ENCODE assay signal across 42 cellular contexts in genomic region chr19:54042989-54043388, GRCh38. TPM values are rescaled to one million over a fixed set of nuclear protein-coding genes. Genes with fewer than 3 reads are reported as not detected.
"Had no signal": no experiment of that assay in that cellular context is flagged by ENCODE, and none has a peak within 500 bp of the region (broad histone marks: within the 10 kb centered on the region; RNA-seq: fewer than 3 reads in every experiment).

No MANE protein-coding gene starts in this region.

- H3K36me3 Mint-ChIP-seq: activated naive CD4-positive, alpha-beta T cell treated with anti-CD3 and anti-CD28 coated beads, Interleukin-2, amount 10 ng/mL, durations not matched to agents 7 days and 5 days; activated naive CD4-positive, alpha-beta T cell treated with anti-CD3 and anti-CD28 coated beads, Interleukin-2, amount 50 U/mL, for 24 hours; activated naive CD8-positive, alpha-beta T cell; activated naive CD8-positive, alpha-beta T cell treated with anti-CD3 and anti-CD28 coated beads, Interleukin-2, amount 10 ng/mL, durations not matched to agents 7 days and 5 days; brain; WTC11 had no signal

- DNase-seq: activated CD4-positive, alpha-beta memory T cell treated with anti-CD3 and anti-CD28 coated beads, Interleukin-2, amount 10 ng/mL, durations not matched to agents 7 days and 5 days; activated CD4-positive, alpha-beta T cell treated with anti-CD3 and anti-CD28 coated beads for 1 hour; activated CD4-positive, alpha-beta T cell treated with anti-CD3 and anti-CD28 coated beads for 36 hours; activated CD4-positive, alpha-beta T cell treated with anti-CD3 and anti-CD28 coated beads for 48 hours; activated CD4-positive, alpha-beta T cell treated with anti-CD3 and anti-CD28 coated beads, Interleukin-2, amount 10 ng/mL, durations not matched to agents 7 days and 5 days; activated CD4-positive, alpha-beta T cell treated with anti-CD3 and anti-CD28 coated beads, Interleukin-2, amount 50 U/mL, for 48 hours; activated CD4-positive, CD25-positive, alpha-beta regulatory T cell; activated CD8-positive, alpha-beta memory T cell treated with anti-CD3 and anti-CD28 coated beads, Interleukin-2, amount 50 U/mL, for 4 hours; activated CD8-positive, alpha-beta T cell treated with anti-CD3 and anti-CD28 coated beads, Interleukin-2, amount 10 ng/mL, durations not matched to agents 7 days and 5 days; activated effector memory CD4-positive, alpha-beta T cell treated with anti-CD3 and anti-CD28 coated beads, Interleukin-2, amount 50 U/mL, for 16 hours; activated naive CD4-positive, alpha-beta T cell treated with anti-CD3 and anti-CD28 coated beads, Interleukin-2, amount 10 ng/mL, durations not matched to agents 7 days and 5 days; activated naive CD4-positive, alpha-beta T cell treated with Interleukin-2 at 50 U/mL for 16 hours; activated naive CD8-positive, alpha-beta T cell treated with anti-CD3 and anti-CD28 coated beads, Interleukin-2, amount 10 ng/mL, durations not matched to agents 7 days and 5 days; activated naive CD8-positive, alpha-beta T cell treated with anti-CD3 and anti-CD28 coated beads, Interleukin-2, amount 50 U/mL, for 24 hours; activated T-cell treated with anti-CD3 and anti-CD28 coated beads for 4 hours; activated T-cell treated with anti-CD3 and anti-CD28 coated beads, Interleukin-2, amount 50 U/mL, for 1 hour; activated T-cell treated with anti-CD3 and anti-CD28 coated beads, Interleukin-2, amount 50 U/mL, for 4 hours; activated T-cell treated with anti-CD3 and anti-CD28 coated beads, Interleukin-2, amount 50 U/mL, for 72 hours; amygdala; anterior cingulate cortex; caudate nucleus; cerebellar nuclear complex; T-helper 2 cell; T-helper 9 cell; WERI-Rb-1 had no signal

- H3K4me3 Mint-ChIP-seq: activated CD4-positive, alpha-beta memory T cell treated with anti-CD3 and anti-CD28 coated beads, Interleukin-2, amount 10 ng/mL, durations not matched to agents 7 days and 5 days; activated CD4-positive, alpha-beta T cell treated with anti-CD3 and anti-CD28 coated beads for 36 hours; activated CD4-positive, alpha-beta T cell treated with anti-CD3 and anti-CD28 coated beads, Interleukin-2, amount 10 ng/mL, durations not matched to agents 7 days and 5 days; activated CD8-positive, alpha-beta T cell treated with anti-CD3 and anti-CD28 coated beads, Interleukin-2, amount 10 ng/mL, durations not matched to agents 7 days and 5 days; activated naive CD4-positive, alpha-beta T cell treated with anti-CD3 and anti-CD28 coated beads, Interleukin-2, amount 10 ng/mL, durations not matched to agents 7 days and 5 days; activated naive CD4-positive, alpha-beta T cell treated with anti-CD3 and anti-CD28 coated beads, Interleukin-2, amount 50 U/mL, for 24 hours; activated naive CD8-positive, alpha-beta T cell; activated naive CD8-positive, alpha-beta T cell treated with anti-CD3 and anti-CD28 coated beads, Interleukin-2, amount 10 ng/mL, durations not matched to agents 7 days and 5 days; activated naive CD8-positive, alpha-beta T cell treated with anti-CD3 and anti-CD28 coated beads, Interleukin-2, amount 50 U/mL, for 24 hours; activated T-cell treated with anti-CD3 and anti-CD28 coated beads, Interleukin-2, amount 50 U/mL, for 4 hours; activated T-cell treated with anti-CD3 and anti-CD28 coated beads, Interleukin-2, amount 50 U/mL, for 72 hours; activated T-helper 1 cell treated with anti-CD3 and anti-CD28 coated beads, Interleukin-12 subunit alpha, Interleukin-12 subunit beta, Interleukin-2, Interleukin-4 antibody, amounts not matched to agents 30 ng/mL and 10 ng/mL and 1 ng/mL, durations not matched to agents 14 hours and 24 hours and 36 hours; activated T-helper 17 cell treated with anti-CD3 and anti-CD28 coated beads, Interleukin-2, amount 50 U/mL, for 72 hours; brain; central memory CD8-positive, alpha-beta T cell; T-helper 1 cell treated with Interleukin-12 subunit alpha and Interleukin-12 subunit beta and Interleukin-4 antibody, amounts not matched to agents 30 μg/mL and 1 μg/mL, for 36 hours; T-helper 2 cell treated with Interferon-gamma antibody and Interleukin-4, amounts not matched to agents 5 μg/mL and 100 μg/mL, for 36 hours; WTC11 had no signal

- H3K27me3 Mint-ChIP-seq: activated CD4-positive, alpha-beta memory T cell treated with anti-CD3 and anti-CD28 coated beads, Interleukin-2, amount 10 ng/mL, durations not matched to agents 7 days and 5 days; activated naive CD8-positive, alpha-beta T cell treated with anti-CD3 and anti-CD28 coated beads, Interleukin-2, amount 10 ng/mL, durations not matched to agents 7 days and 5 days had no signal

- H3K27ac ChIP-seq: ascending aorta, cardiac muscle cell, WERI-Rb-1 had no signal

- ATAC-seq: activated CD4-positive, alpha-beta T cell treated with anti-CD3 and anti-CD28 coated beads for 36 hours; activated CD4-positive, CD25-positive, alpha-beta regulatory T cell treated with anti-CD3 and anti-CD28 coated beads, Interleukin-2, amount 50 U/mL, for 24 hours; activated CD8-positive, alpha-beta T cell treated with anti-CD3 and anti-CD28 coated beads, Interleukin-2, amount 10 ng/mL, durations not matched to agents 7 days and 5 days; activated naive CD8-positive, alpha-beta T cell treated with anti-CD3 and anti-CD28 coated beads, Interleukin-2, amount 50 U/mL, for 24 hours; activated T-cell treated with anti-CD3 and anti-CD28 coated beads, Interleukin-2, amount 50 U/mL, for 4 hours; activated T-cell treated with anti-CD3 and anti-CD28 coated beads, Interleukin-2, amount 50 U/mL, for 72 hours; activated T-helper 17 cell treated with anti-CD3 and anti-CD28 coated beads, Interleukin-2, amount 50 U/mL, for 72 hours; WTC11 had no signal

- H3K27me3 ChIP-seq: ascending aorta, cardiac muscle cell had no signal

- H3K27ac Mint-ChIP-seq: activated CD4-positive, alpha-beta memory T cell treated with anti-CD3 and anti-CD28 coated beads, Interleukin-2, amount 10 ng/mL, durations not matched to agents 7 days and 5 days; activated CD4-positive, alpha-beta T cell treated with anti-CD3 and anti-CD28 coated beads for 36 hours; activated CD4-positive, alpha-beta T cell treated with anti-CD3 and anti-CD28 coated beads, Interleukin-2, amount 10 ng/mL, durations not matched to agents 7 days and 5 days; activated CD8-positive, alpha-beta T cell treated with anti-CD3 and anti-CD28 coated beads, Interleukin-2, amount 10 ng/mL, durations not matched to agents 7 days and 5 days; activated naive CD4-positive, alpha-beta T cell treated with anti-CD3 and anti-CD28 coated beads, Interleukin-2, amount 10 ng/mL, durations not matched to agents 7 days and 5 days; activated naive CD4-positive, alpha-beta T cell treated with anti-CD3 and anti-CD28 coated beads, Interleukin-2, amount 50 U/mL, for 24 hours; activated naive CD8-positive, alpha-beta T cell; activated naive CD8-positive, alpha-beta T cell treated with anti-CD3 and anti-CD28 coated beads, Interleukin-2, amount 10 ng/mL, durations not matched to agents 7 days and 5 days; activated naive CD8-positive, alpha-beta T cell treated with anti-CD3 and anti-CD28 coated beads, Interleukin-2, amount 50 U/mL, for 24 hours; activated T-cell treated with anti-CD3 and anti-CD28 coated beads, Interleukin-2, amount 50 U/mL, for 72 hours; activated T-helper 1 cell treated with anti-CD3 and anti-CD28 coated beads, Interleukin-12 subunit alpha, Interleukin-12 subunit beta, Interleukin-2, Interleukin-4 antibody, amounts not matched to agents 30 ng/mL and 10 ng/mL and 1 ng/mL, durations not matched to agents 14 hours and 24 hours and 36 hours; activated T-helper 17 cell treated with anti-CD3 and anti-CD28 coated beads, Interleukin-2, amount 50 U/mL, for 72 hours; brain; T-helper 1 cell treated with Interleukin-12 subunit alpha and Interleukin-12 subunit beta and Interleukin-4 antibody, amounts not matched to agents 30 μg/mL and 1 μg/mL, for 36 hours; T-helper 2 cell treated with Interferon-gamma antibody and Interleukin-4, amounts not matched to agents 5 μg/mL and 100 μg/mL, for 36 hours; WTC11 had no signal

- H3K9me3 Mint-ChIP-seq: activated CD4-positive, alpha-beta memory T cell treated with anti-CD3 and anti-CD28 coated beads, Interleukin-2, amount 10 ng/mL, durations not matched to agents 7 days and 5 days; activated CD4-positive, alpha-beta T cell treated with anti-CD3 and anti-CD28 coated beads, Interleukin-2, amount 10 ng/mL, durations not matched to agents 7 days and 5 days; activated naive CD4-positive, alpha-beta T cell treated with anti-CD3 and anti-CD28 coated beads, Interleukin-2, amount 10 ng/mL, durations not matched to agents 7 days and 5 days; activated naive CD4-positive, alpha-beta T cell treated with anti-CD3 and anti-CD28 coated beads, Interleukin-2, amount 50 U/mL, for 24 hours; activated naive CD8-positive, alpha-beta T cell treated with anti-CD3 and anti-CD28 coated beads, Interleukin-2, amount 10 ng/mL, durations not matched to agents 7 days and 5 days; activated naive CD8-positive, alpha-beta T cell treated with anti-CD3 and anti-CD28 coated beads, Interleukin-2, amount 50 U/mL, for 24 hours; activated T-cell treated with anti-CD3 and anti-CD28 coated beads, Interleukin-2, amount 50 U/mL, for 4 hours; activated T-cell treated with anti-CD3 and anti-CD28 coated beads, Interleukin-2, amount 50 U/mL, for 72 hours; activated T-helper 1 cell treated with anti-CD3 and anti-CD28 coated beads, Interleukin-12 subunit alpha, Interleukin-12 subunit beta, Interleukin-2, Interleukin-4 antibody, amounts not matched to agents 30 ng/mL and 10 ng/mL and 1 ng/mL, durations not matched to agents 14 hours and 24 hours and 36 hours; activated T-helper 17 cell treated with anti-CD3 and anti-CD28 coated beads, Interleukin-2, amount 50 U/mL, for 72 hours; central memory CD8-positive, alpha-beta T cell; T-helper 1 cell treated with Interleukin-12 subunit alpha and Interleukin-12 subunit beta and Interleukin-4 antibody, amounts not matched to agents 30 μg/mL and 1 μg/mL, for 36 hours; T-helper 2 cell treated with Interferon-gamma antibody and Interleukin-4, amounts not matched to agents 5 μg/mL and 100 μg/mL, for 36 hours had no signal

- FAIRE-seq: bronchial epithelial cell, TTC549 had no signal

- H3K4me3 ChIP-seq: ascending aorta, cardiac muscle cell had no signal

- H3K4me1 Mint-ChIP-seq: activated CD4-positive, alpha-beta memory T cell treated with anti-CD3 and anti-CD28 coated beads, Interleukin-2, amount 10 ng/mL, durations not matched to agents 7 days and 5 days; activated CD4-positive, alpha-beta T cell treated with anti-CD3 and anti-CD28 coated beads for 36 hours; activated CD4-positive, alpha-beta T cell treated with anti-CD3 and anti-CD28 coated beads, Interleukin-2, amount 10 ng/mL, durations not matched to agents 7 days and 5 days; activated naive CD4-positive, alpha-beta T cell treated with anti-CD3 and anti-CD28 coated beads, Interleukin-2, amount 10 ng/mL, durations not matched to agents 7 days and 5 days; activated naive CD4-positive, alpha-beta T cell treated with anti-CD3 and anti-CD28 coated beads, Interleukin-2, amount 50 U/mL, for 24 hours; activated naive CD8-positive, alpha-beta T cell treated with anti-CD3 and anti-CD28 coated beads, Interleukin-2, amount 10 ng/mL, durations not matched to agents 7 days and 5 days; activated naive CD8-positive, alpha-beta T cell treated with anti-CD3 and anti-CD28 coated beads, Interleukin-2, amount 50 U/mL, for 24 hours; activated T-helper 17 cell treated with anti-CD3 and anti-CD28 coated beads, Interleukin-2, amount 50 U/mL, for 72 hours; brain; central memory CD8-positive, alpha-beta T cell had no signal

- H3K9me3 ChIP-seq: ascending aorta had no signal

- H3K4me1 ChIP-seq: ascending aorta had no signal

- H3K36me3 ChIP-seq: ascending aorta, cardiac muscle cell, WERI-Rb-1 had no signal

RNA-seq across cellular contexts. Expression of gene VSTM1, which starts 20.7 kb away (rescaled TPM):
- total RNA-seq: activated CD4-positive, alpha-beta memory T cell treated with anti-CD3 and anti-CD28 coated beads, Interleukin-2, amount 10 ng/mL, durations not matched to agents 7 days and 5 days; activated CD4-positive, alpha-beta T cell treated with anti-CD3 and anti-CD28 coated beads for 36 hours; activated CD4-positive, alpha-beta T cell treated with anti-CD3 and anti-CD28 coated beads, Interleukin-2, amount 10 ng/mL, durations not matched to agents 7 days and 5 days; activated CD8-positive, alpha-beta memory T cell treated with anti-CD3 and anti-CD28 coated beads for 36 hours; activated CD8-positive, alpha-beta T cell treated with anti-CD3 and anti-CD28 coated beads, Interleukin-2, amount 10 ng/mL, durations not matched to agents 7 days and 5 days; activated naive CD8-positive, alpha-beta T cell treated with anti-CD3 and anti-CD28 coated beads, Interleukin-2, amount 10 ng/mL, durations not matched to agents 7 days and 5 days; activated T-cell treated with anti-CD3 and anti-CD28 coated beads, Interleukin-2, amount 50 U/mL, for 4 hours; activated T-cell treated with anti-CD3 and anti-CD28 coated beads, Interleukin-2, amount 50 U/mL, for 72 hours; activated T-helper 1 cell treated with anti-CD3 and anti-CD28 coated beads, Interleukin-12 subunit alpha, Interleukin-12 subunit beta, Interleukin-2, Interleukin-4 antibody, amounts not matched to agents 30 ng/mL and 10 ng/mL and 1 ng/mL, durations not matched to agents 14 hours and 24 hours and 36 hours; activated T-helper 17 cell treated with anti-CD3 and anti-CD28 coated beads, Interleukin-2, amount 50 U/mL, for 72 hours; ascending aorta; bronchial epithelial cell; cardiac muscle cell; chondrocyte; WTC11 had no signal
- polyA plus RNA-seq: cardiac muscle cell had no signal

RNA-seq across cellular contexts. Expression of gene TARM1, which starts 38.2 kb away (rescaled TPM):
- total RNA-seq: activated CD4-positive, alpha-beta memory T cell treated with anti-CD3 and anti-CD28 coated beads, Interleukin-2, amount 10 ng/mL, durations not matched to agents 7 days and 5 days; activated CD4-positive, alpha-beta T cell treated with anti-CD3 and anti-CD28 coated beads for 36 hours; activated CD4-positive, alpha-beta T cell treated with anti-CD3 and anti-CD28 coated beads, Interleukin-2, amount 10 ng/mL, durations not matched to agents 7 days and 5 days; activated CD8-positive, alpha-beta memory T cell treated with anti-CD3 and anti-CD28 coated beads for 36 hours; activated CD8-positive, alpha-beta T cell treated with anti-CD3 and anti-CD28 coated beads, Interleukin-2, amount 10 ng/mL, durations not matched to agents 7 days and 5 days; activated naive CD8-positive, alpha-beta T cell treated with anti-CD3 and anti-CD28 coated beads, Interleukin-2, amount 10 ng/mL, durations not matched to agents 7 days and 5 days; activated T-cell treated with anti-CD3 and anti-CD28 coated beads, Interleukin-2, amount 50 U/mL, for 4 hours; activated T-cell treated with anti-CD3 and anti-CD28 coated beads, Interleukin-2, amount 50 U/mL, for 72 hours; activated T-helper 1 cell treated with anti-CD3 and anti-CD28 coated beads, Interleukin-12 subunit alpha, Interleukin-12 subunit beta, Interleukin-2, Interleukin-4 antibody, amounts not matched to agents 30 ng/mL and 10 ng/mL and 1 ng/mL, durations not matched to agents 14 hours and 24 hours and 36 hours; activated T-helper 17 cell treated with anti-CD3 and anti-CD28 coated beads, Interleukin-2, amount 50 U/mL, for 72 hours; ascending aorta; bronchial epithelial cell; cardiac muscle cell; chondrocyte; WTC11 had no signal
- polyA plus RNA-seq: adipose tissue, cardiac muscle cell had no signal

RNA-seq across cellular contexts. Expression of gene CACNG6, which starts 51.6 kb away (rescaled TPM):
- total RNA-seq: activated CD4-positive, alpha-beta memory T cell treated with anti-CD3 and anti-CD28 coated beads, Interleukin-2, amount 10 ng/mL, durations not matched to agents 7 days and 5 days; activated CD4-positive, alpha-beta T cell treated with anti-CD3 and anti-CD28 coated beads for 36 hours; activated CD4-positive, alpha-beta T cell treated with anti-CD3 and anti-CD28 coated beads, Interleukin-2, amount 10 ng/mL, durations not matched to agents 7 days and 5 days; activated CD8-positive, alpha-beta memory T cell treated with anti-CD3 and anti-CD28 coated beads for 36 hours; activated CD8-positive, alpha-beta T cell treated with anti-CD3 and anti-CD28 coated beads, Interleukin-2, amount 10 ng/mL, durations not matched to agents 7 days and 5 days; activated naive CD8-positive, alpha-beta T cell treated with anti-CD3 and anti-CD28 coated beads, Interleukin-2, amount 10 ng/mL, durations not matched to agents 7 days and 5 days; activated T-cell treated with anti-CD3 and anti-CD28 coated beads, Interleukin-2, amount 50 U/mL, for 4 hours; activated T-cell treated with anti-CD3 and anti-CD28 coated beads, Interleukin-2, amount 50 U/mL, for 72 hours; activated T-helper 1 cell treated with anti-CD3 and anti-CD28 coated beads, Interleukin-12 subunit alpha, Interleukin-12 subunit beta, Interleukin-2, Interleukin-4 antibody, amounts not matched to agents 30 ng/mL and 10 ng/mL and 1 ng/mL, durations not matched to agents 14 hours and 24 hours and 36 hours; activated T-helper 17 cell treated with anti-CD3 and anti-CD28 coated beads, Interleukin-2, amount 50 U/mL, for 72 hours; ascending aorta; chondrocyte had no signal
- polyA plus RNA-seq: adipose tissue had no signal

RNA-seq across cellular contexts. Expression of gene OSCAR, which starts 57.6 kb away (rescaled TPM):
- total RNA-seq: activated T-helper 1 cell treated with anti-CD3 and anti-CD28 coated beads, Interleukin-12 subunit alpha, Interleukin-12 subunit beta, Interleukin-2, Interleukin-4 antibody, amounts not matched to agents 30 ng/mL and 10 ng/mL and 1 ng/mL, durations not matched to agents 14 hours and 24 hours and 36 hours; cardiac muscle cell had no signal
